8 cellular contexts compared by ENCODE assay signal in genomic region chr17:81833160-81833920, GRCh38. TPM values are rescaled to one million over a fixed set of nuclear protein-coding genes. Genes with fewer than 3 reads are reported as not detected.
DNase-seq lines count a peak whose midpoint lies in the region; ATAC-seq lines count a peak whose summit lies in the region.

TSS of gene MCRIP1 (minus strand) at chr17:81833291. CDS start at chr17:81824506, 8,785 bp downstream.

- peak within 1 kb of the TSS; percentile 93 for H3K4me3 Mint-ChIP-seq in activated T-helper 1 cell treated with anti-CD3 and anti-CD28 coated beads, Interleukin-12 subunit alpha, Interleukin-12 subunit beta, Interleukin-2, Interleukin-4 antibody, amounts not matched to agents 30 ng/mL and 10 ng/mL and 1 ng/mL, durations not matched to agents 14 hours and 24 hours and 36 hours
- H3K4me3 Mint-ChIP-seq in naive B cell, result peak within 1 kb of the TSS; percentile 85 to 97 (median 93)
- H3K4me3 Mint-ChIP-seq in stimulated activated effector memory CD8-positive, alpha-beta T cell treated with anti-CD3 and anti-CD28 coated beads, Interleukin-12 subunit alpha, Interleukin-12 subunit beta, amount 100 ng/mL, for 72 hours, result peak within 1 kb of the TSS; percentile 98

- ATAC-seq in GM21786 (IDR thresholded peaks at IDR 0.05; ENCODE audit: unreplicated experiment) (peak; percentile 68), naive B cell (ENCODE audit: low read depth in 2 of 2) (peak; percentile 84 to 86)
- ATAC-seq in stimulated activated effector memory CD8-positive, alpha-beta T cell treated with anti-CD3 and anti-CD28 coated beads, Interleukin-12 subunit alpha, Interleukin-12 subunit beta, amount 100 ng/mL, for 72 hours, result peak; percentile 82

- DNase-seq in DMS153 treated with DMSO at 0.1 percent for 48 hours (lab: John Stamatoyannopoulos, UW; ENCODE audit: unreplicated experiment) (peak; percentile 80), LHCN-M2 (ENCODE audit: low read depth) (peak; percentile 87), RPMI7951 (ENCODE audit: low read depth) (peak; percentile 87), fibroblast of gingiva (ENCODE audit: low read depth) (peak; percentile 93), naive B cell (peak; percentile 95)
- peak; percentile 95 for DNase-seq in activated T-helper 1 cell treated with anti-CD3 and anti-CD28 coated beads, Interleukin-12 subunit alpha, Interleukin-12 subunit beta, Interleukin-2, Interleukin-4 antibody, amounts not matched to agents 30 ng/mL and 10 ng/mL and 1 ng/mL, durations not matched to agents 14 hours and 24 hours and 36 hours (ENCODE audit: low spot score)
- peak; percentile 94 to 97 for DNase-seq in stimulated activated effector memory CD8-positive, alpha-beta T cell treated with anti-CD3 and anti-CD28 coated beads, Interleukin-12 subunit alpha, Interleukin-12 subunit beta, amount 100 ng/mL, for 72 hours (ENCODE audit: low spot score in 2 of 2)

- peaks cover 4% of the 10 kb centered on the region for H3K36me3 Mint-ChIP-seq in activated T-helper 1 cell treated with anti-CD3 and anti-CD28 coated beads, Interleukin-12 subunit alpha, Interleukin-12 subunit beta, Interleukin-2, Interleukin-4 antibody, amounts not matched to agents 30 ng/mL and 10 ng/mL and 1 ng/mL, durations not matched to agents 14 hours and 24 hours and 36 hours (ENCODE audit: low read depth)
- no peaks in the 10 kb centered on the region for H3K36me3 Mint-ChIP-seq in naive B cell
- H3K36me3 Mint-ChIP-seq in stimulated activated effector memory CD8-positive, alpha-beta T cell treated with anti-CD3 and anti-CD28 coated beads, Interleukin-12 subunit alpha, Interleukin-12 subunit beta, amount 100 ng/mL, for 72 hours, result peaks cover 17% of the 10 kb centered on the region

- H3K27ac Mint-ChIP-seq in activated T-helper 1 cell treated with anti-CD3 and anti-CD28 coated beads, Interleukin-12 subunit alpha, Interleukin-12 subunit beta, Interleukin-2, Interleukin-4 antibody, amounts not matched to agents 30 ng/mL and 10 ng/mL and 1 ng/mL, durations not matched to agents 14 hours and 24 hours and 36 hours, result peak within 1 kb of the TSS; percentile 92
- H3K27ac Mint-ChIP-seq in naive B cell, result peak within 1 kb of the TSS; percentile 92 to 98 (median 96)
- peak within 1 kb of the TSS; percentile 97 for H3K27ac Mint-ChIP-seq in stimulated activated effector memory CD8-positive, alpha-beta T cell treated with anti-CD3 and anti-CD28 coated beads, Interleukin-12 subunit alpha, Interleukin-12 subunit beta, amount 100 ng/mL, for 72 hours

- peaks cover 16% of the 10 kb centered on the region for H3K4me1 Mint-ChIP-seq in activated T-helper 1 cell treated with anti-CD3 and anti-CD28 coated beads, Interleukin-12 subunit alpha, Interleukin-12 subunit beta, Interleukin-2, Interleukin-4 antibody, amounts not matched to agents 30 ng/mL and 10 ng/mL and 1 ng/mL, durations not matched to agents 14 hours and 24 hours and 36 hours (ENCODE audit: low read depth)
- H3K4me1 Mint-ChIP-seq in naive B cell, result peaks cover 20 to 28% (median 28%) of the 10 kb centered on the region in 3 donors
- H3K4me1 Mint-ChIP-seq in stimulated activated effector memory CD8-positive, alpha-beta T cell treated with anti-CD3 and anti-CD28 coated beads, Interleukin-12 subunit alpha, Interleukin-12 subunit beta, amount 100 ng/mL, for 72 hours, result peaks cover 26% of the 10 kb centered on the region

- intact Hi-C loops in activated T-helper 1 cell treated with anti-CD3 and anti-CD28 coated beads, Interleukin-12 subunit alpha, Interleukin-12 subunit beta, Interleukin-2, Interleukin-4 antibody, amounts not matched to agents 30 ng/mL and 10 ng/mL and 1 ng/mL, durations not matched to agents 14 hours and 24 hours and 36 hours (cut with micrococcal nuclease), result loop anchor here (1.0 to 5.0 kb wide), 2 partner anchors 39 to 265 kb away; partner anchors contain the start of genes ARHGDIA and FASN

- H3K27me3 Mint-ChIP-seq in activated T-helper 1 cell treated with anti-CD3 and anti-CD28 coated beads, Interleukin-12 subunit alpha, Interleukin-12 subunit beta, Interleukin-2, Interleukin-4 antibody, amounts not matched to agents 30 ng/mL and 10 ng/mL and 1 ng/mL, durations not matched to agents 14 hours and 24 hours and 36 hours (ENCODE audit: insufficient read depth), result no peaks in the 10 kb centered on the region
- H3K27me3 Mint-ChIP-seq in naive B cell, result no peaks in the 10 kb centered on the region

- H3K9me3 Mint-ChIP-seq in activated T-helper 1 cell treated with anti-CD3 and anti-CD28 coated beads, Interleukin-12 subunit alpha, Interleukin-12 subunit beta, Interleukin-2, Interleukin-4 antibody, amounts not matched to agents 30 ng/mL and 10 ng/mL and 1 ng/mL, durations not matched to agents 14 hours and 24 hours and 36 hours, result no peaks in the 10 kb centered on the region
- H3K9me3 Mint-ChIP-seq in naive B cell, result no peaks in the 10 kb centered on the region
- H3K9me3 Mint-ChIP-seq in stimulated activated effector memory CD8-positive, alpha-beta T cell treated with anti-CD3 and anti-CD28 coated beads, Interleukin-12 subunit alpha, Interleukin-12 subunit beta, amount 100 ng/mL, for 72 hours, result no peaks in the 10 kb centered on the region

RNA-seq across cellular contexts. Expression of gene MCRIP1, which starts in this region (rescaled TPM):
- total RNA-seq in LHCN-M2 (2014; rRNA removed), result 106 TPM in 2 replicates
- polyA plus RNA-seq in LHCN-M2 (2012), result 141 TPM
- 34.1 and 48.1 TPM in 2 replicates for total RNA-seq in RPMI7951 (2014; rRNA removed; shearing (Covaris generic))
- 56.0 and 62.3 TPM in 2 replicates for total RNA-seq in activated T-helper 1 cell treated with anti-CD3 and anti-CD28 coated beads, Interleukin-12 subunit alpha, Interleukin-12 subunit beta, Interleukin-2, Interleukin-4 antibody, amounts not matched to agents 30 ng/mL and 10 ng/mL and 1 ng/mL, durations not matched to agents 14 hours and 24 hours and 36 hours
- polyA plus RNA-seq in naive B cell (ENCODE audit: low read depth in 6 of 6), result 100 to 1,000 TPM in 1 of 6 donors, 10 to 100 TPM in 5; 66.2 to 114 (median 77.4) TPM

Comparison
In these comparisons a context has a peak if more than half of its experiments do, and no peak if none do; other contexts are left out.
1. Peak in every context shown above with its lines: DNase-seq and ATAC-seq.